In the genomic region with DNA sequence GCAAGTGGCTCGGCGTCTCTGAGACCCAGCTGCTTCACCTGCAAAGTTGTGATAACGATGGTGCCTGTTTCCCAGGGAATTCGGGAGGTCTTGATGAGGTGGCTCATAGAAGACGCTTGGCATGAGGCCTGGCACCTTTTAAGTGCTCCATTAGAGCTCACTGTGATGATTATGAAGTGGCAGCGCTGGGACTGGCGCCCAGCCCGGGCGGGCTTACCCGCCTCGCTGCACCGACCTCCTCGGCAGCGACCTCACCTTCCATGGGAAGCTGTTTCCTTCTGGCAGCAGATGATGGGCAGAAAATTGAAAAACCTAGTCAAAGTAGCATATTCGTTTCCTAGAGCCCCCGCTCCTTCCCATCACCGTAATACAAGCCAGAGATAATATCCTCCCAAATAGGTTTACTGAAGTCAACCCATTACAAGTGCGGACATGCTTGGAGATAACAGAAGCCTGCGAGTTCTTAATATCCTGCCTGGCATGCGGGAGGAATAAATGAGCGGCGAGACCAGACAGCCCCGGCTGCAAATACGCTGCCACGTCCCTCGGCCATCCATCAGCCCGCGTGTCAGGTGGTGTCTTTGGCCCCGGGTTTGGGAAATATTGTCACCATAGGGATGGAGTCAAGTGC, we compare ENCODE assay signal across 17 cellular contexts. TPM values are rescaled to one million over a fixed set of nuclear protein-coding genes. Genes with fewer than 3 reads are reported as not detected.
DNase-seq lines count a peak whose midpoint lies in the region; ATAC-seq and TF ChIP-seq lines count a peak whose summit lies in the region.
"Had no signal": no experiment of that assay in that cellular context is flagged by ENCODE, and none has a peak within 500 bp of the region (broad histone marks: within the 10 kb centered on the region; RNA-seq: fewer than 3 reads in every experiment).

No MANE protein-coding gene starts in this region.

- peak; percentile 51 for DNase-seq in NCI-H748 (lab: John Stamatoyannopoulos, UW; ENCODE audit: unreplicated experiment)
- DNase-seq in NCI-H748 treated with DMSO at 0.1 percent for 48 hours (lab: John Stamatoyannopoulos, UW), result no peak
- peak; percentile 84 for DNase-seq in NCI-H345 (lab: John Stamatoyannopoulos, UW)
- peak; percentile 45 to 71 for DNase-seq in foreskin keratinocyte
- peak; percentile 94 to 95 for DNase-seq in thyroid gland
- no peak for DNase-seq in left colon
- no peak for DNase-seq in effector CD8-positive, alpha-beta T cell (lab: John Stamatoyannopoulos, UW)
- DNase-seq: activated CD4-positive, alpha-beta T cell treated with anti-CD3 and anti-CD28 coated beads, Interleukin-2, amount 50 U/mL, for 1 hour; DMS53; effector CD4-positive, alpha-beta T cell; stimulated activated CD4-positive, alpha-beta T cell treated with anti-CD3 and anti-CD28 coated beads, Interleukin-12 subunit alpha, Interleukin-12 subunit beta, amount 100 ng/mL, for 4 hours; uterus had no signal

- no peaks in the 10 kb centered on the region for H3K36me3 ChIP-seq in thyroid gland
- H3K36me3 ChIP-seq: ascending aorta, uterus had no signal

- intact Hi-C loops in thyroid gland (cut with DNase I), result no loop called here
- intact Hi-C loops in left colon (cut with DNase I, micrococcal nuclease), result no loop called here

- TF ChIP-seq CTCF in foreskin keratinocyte (conservative IDR thresholded peaks at IDR 0.05) (no peak), thyroid gland (IDR thresholded peaks at IDR 0.05) (no peak)

- H3K9me3 ChIP-seq in thyroid gland, result no peaks in the 10 kb centered on the region
- H3K9me3 ChIP-seq: ascending aorta, uterus had no signal

- H3K27ac ChIP-seq in foreskin keratinocyte, result no peak overlapping the region
- no peak overlapping the region for H3K27ac ChIP-seq in thyroid gland
- H3K27ac ChIP-seq: ascending aorta, KMS-11, uterus had no signal

- WGBS in thyroid gland, 2 donors, result 49 to 59% methylated on average over 29 of the region's 29 CpGs

- H3K4me1 ChIP-seq in foreskin keratinocyte (peaks cover 14% of the 10 kb centered on the region), thyroid gland (no peaks in the 10 kb centered on the region)
- H3K4me1 ChIP-seq: ascending aorta, uterus had no signal

- ATAC-seq in foreskin keratinocyte (no peak), left colon (no peak), HG03521 (IDR thresholded peaks at IDR 0.05; ENCODE audit: unreplicated experiment) (no peak)
- ATAC-seq: left lobe of liver had no signal

- H3K27me3 ChIP-seq in foreskin keratinocyte (no peaks in the 10 kb centered on the region), thyroid gland (no peaks in the 10 kb centered on the region)
- H3K27me3 ChIP-seq: ascending aorta, uterus had no signal

- no peak for TF ChIP-seq POLR2A in thyroid gland (IDR thresholded peaks at IDR 0.05)

- no peak overlapping the region for H3K4me3 ChIP-seq in thyroid gland (replicated peaks in 1 of 3)
- H3K4me3 ChIP-seq: ascending aorta, uterus had no signal

RNA-seq across cellular contexts. Expression of gene DLK1, which starts 35.2 kb away (rescaled TPM):
- total RNA-seq in foreskin keratinocyte (not detected in 2 replicates), thyroid gland (under 1 TPM in 1 of 4 donors, not detected in 3; 0.40 TPM), left colon (not detected)
- polyA plus RNA-seq in foreskin keratinocyte, result not detected in 2 replicates
- total RNA-seq: activated T-helper 1 cell treated with anti-CD3 and anti-CD28 coated beads, Interleukin-12 subunit alpha, Interleukin-12 subunit beta, Interleukin-2, Interleukin-4 antibody, amounts not matched to agents 30 ng/mL and 10 ng/mL and 1 ng/mL, durations not matched to agents 14 hours and 24 hours and 36 hours had no signal

Comparison
In these comparisons a context has a peak if more than half of its experiments do, and no peak if none do; other contexts are left out.
1. DNase-seq: peak in NCI-H748 (single experiment), NCI-H345 (single experiment), foreskin keratinocyte (2 of 2) and thyroid gland (2 of 2); none in NCI-H748 treated with DMSO at 0.1 percent for 48 hours (single experiment), left colon (0 of 2) and effector CD8-positive, alpha-beta T cell (single experiment).